In the genomic region with DNA sequence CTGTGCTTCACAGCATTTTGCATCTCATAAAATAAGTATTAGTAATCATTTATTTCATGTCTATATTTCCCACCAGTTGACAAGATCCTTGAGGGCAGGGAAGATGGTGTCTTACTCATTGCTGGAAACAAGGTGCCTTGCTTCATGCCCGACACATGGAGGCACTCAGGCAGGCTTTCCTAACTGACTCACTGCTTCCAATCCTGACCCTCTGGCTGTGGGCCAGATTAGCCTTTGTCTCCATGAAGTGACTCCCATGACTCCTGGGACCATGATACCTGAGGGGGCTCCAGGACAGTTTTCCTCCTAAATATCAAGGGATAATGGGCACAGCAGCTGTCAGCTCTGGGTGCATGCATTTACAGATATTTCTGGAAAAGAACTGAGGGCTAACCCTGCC, we compare ENCODE assay signal across 1 cellular context.
TF ChIP-seq lines count a peak whose summit lies in the region.

No MANE protein-coding gene starts in this region.

TF ChIP-seq in GM23338, 12 proteins besides CTCF, POLR2A, EP300 and RAD21 (continued from another document):
- TF ChIP-seq REST (IDR thresholded peaks at IDR 0.05; ENCODE audit: unreplicated experiment), result no peak
- no peak for TF ChIP-seq EZH2 (IDR thresholded peaks at IDR 0.05; ENCODE audit: low read depth, unreplicated experiment)
- TF ChIP-seq JUNB (IDR thresholded peaks at IDR 0.05; ENCODE audit: unreplicated experiment), result no peak
- no peak for TF ChIP-seq NANOG (IDR thresholded peaks at IDR 0.05; ENCODE audit: borderline replicate concordance)
- no peak for TF ChIP-seq EZH2phosphoT487 (IDR thresholded peaks at IDR 0.05; ENCODE audit: unreplicated experiment)
- TF ChIP-seq ZNF462 (CRISPR knock-in tag; IDR thresholded peaks at IDR 0.05), result no peak
